Comparison of ENCODE assay signal across 8 cellular contexts in genomic region chr11:33869511-33870422, GRCh38. TPM values are rescaled to one million over a fixed set of nuclear protein-coding genes. Genes with fewer than 3 reads are reported as not detected.
DNase-seq lines count a peak whose midpoint lies in the region; ATAC-seq, FAIRE-seq and TF ChIP-seq lines count a peak whose summit lies in the region.

No MANE protein-coding gene starts in this region.

- H3K27ac Mint-ChIP-seq in endodermal cell: no peak overlapping the region

- peak; percentile 29 for FAIRE-seq in GM18507 (lab: Jason Lieb, UNC)

- H3K9me3 ChIP-seq in Karpas-422 (ENCODE audit: low read length) (no peaks in the 10 kb centered on the region), endodermal cell (ENCODE audit: control insufficient read depth, low read length) (no peaks in the 10 kb centered on the region), mesodermal cell (ENCODE audit: control insufficient read depth, low read length) (no peaks in the 10 kb centered on the region), tibial artery (no peaks in the 10 kb centered on the region)

- H3K79me2 ChIP-seq in Karpas-422 (ENCODE audit: low read length): no peaks in the 10 kb centered on the region

- H3K27ac ChIP-seq in Karpas-422 (ENCODE audit: low read length) (no peak overlapping the region), endodermal cell (ENCODE audit: low read depth, low read length) (no peak overlapping the region), mesodermal cell (ENCODE audit: low read depth, low read length, severe bottlenecking) (peak overlapping the region; percentile 54), tibial artery (peak overlapping the region; percentile 21 to 30)

- H2AFZ ChIP-seq in Karpas-422 (ENCODE audit: low read length): peak overlapping the region; percentile 60; the same call in 1 of the 2 replicates

- peaks cover 35% of the 10 kb centered on the region for H3K4me1 ChIP-seq in Karpas-422 (ENCODE audit: low read length)
- H3K4me1 ChIP-seq in endodermal cell (ENCODE audit: control insufficient read depth, insufficient read depth, low read length): no peaks in the 10 kb centered on the region
- H3K4me1 ChIP-seq in mesodermal cell (ENCODE audit: control insufficient read depth, insufficient read depth, low read length, poor library complexity, severe bottlenecking): peaks cover 12% of the 10 kb centered on the region
- H3K4me1 ChIP-seq in tibial artery: peaks cover 0 to 22% (median 14%) of the 10 kb centered on the region in 4 donors

- peak overlapping the region; percentile 73 for H3K4me3 Mint-ChIP-seq in endodermal cell

- H3K36me3 Mint-ChIP-seq in endodermal cell (ENCODE audit: low read depth): no peaks in the 10 kb centered on the region

- peak; percentile 61 for ATAC-seq in SK-N-SH treated with all-trans-retinoic acid at 6 μM for 48 hours

- H3K9me2 ChIP-seq in Karpas-422 (replicated peaks; ENCODE audit: insufficient read depth, low read length): no peaks in the 10 kb centered on the region

- peak overlapping the region; percentile 79 for H3K4me2 ChIP-seq in Karpas-422 (ENCODE audit: low read depth, low read length, poor library complexity, severe bottlenecking)

- intact Hi-C loops in tibial artery (cut with DNase I; ENCODE audit: low total_unique reads): no loop called here

- H3K4me3 ChIP-seq in Karpas-422 (ENCODE audit: low read length) (peak overlapping the region; percentile 62), endodermal cell (ENCODE audit: low read length) (peak overlapping the region; percentile 82), mesodermal cell (ENCODE audit: extremely low read depth, insufficient read depth, low read length, poor library complexity, severe bottlenecking) (peak overlapping the region; percentile 75), tibial artery (peak overlapping the region; percentile 52 to 63)

- H3K27me3 ChIP-seq in Karpas-422 (ENCODE audit: low read length) (no peaks in the 10 kb centered on the region; the same call in 1 of the 2 replicates), endodermal cell (ENCODE audit: control insufficient read depth, insufficient read depth, low read length, poor library complexity, severe bottlenecking) (peaks cover 89% of the 10 kb centered on the region), tibial artery (peaks cover 0 to 50% of the 10 kb centered on the region in 2 donors)

- peaks cover 6% of the 10 kb centered on the region for H3K4me1 Mint-ChIP-seq in endodermal cell

- WGBS in endodermal cell (ENCODE audit: insufficient coverage in 1 of 2, insufficient read length in 1 of 2), 2 experiments: 0% methylated on average over 22 to 81 of the region's 81 CpGs
- WGBS in mesodermal cell (ENCODE audit: insufficient coverage in 2 of 2), 2 experiments: 0% methylated on average over 34 to 61 of the region's 81 CpGs

- peaks cover 67% of the 10 kb centered on the region for H3K27me3 Mint-ChIP-seq in endodermal cell (ENCODE audit: insufficient read depth)

- no peaks in the 10 kb centered on the region for H3K36me3 ChIP-seq in Karpas-422 (ENCODE audit: insufficient read depth, low read length)
- no peaks in the 10 kb centered on the region for H3K36me3 ChIP-seq in endodermal cell (ENCODE audit: control insufficient read depth, insufficient read depth, low read length)
- peaks cover 25% of the 10 kb centered on the region for H3K36me3 ChIP-seq in mesodermal cell (ENCODE audit: control insufficient read depth, insufficient read depth, low read length)
- H3K36me3 ChIP-seq in tibial artery: no peaks in the 10 kb centered on the region

- peaks cover 9% of the 10 kb centered on the region for H4K20me1 ChIP-seq in Karpas-422 (ENCODE audit: insufficient read depth, low read depth, low read length)

- peak overlapping the region; percentile 40 for H3K9ac ChIP-seq in Karpas-422 (ENCODE audit: low read length)
- no peak overlapping the region for H3K9ac ChIP-seq in endodermal cell (ENCODE audit: extremely low read depth, low read length, poor library complexity, severe bottlenecking)

- no peak for TF ChIP-seq CTCF in endodermal cell (conservative IDR thresholded peaks at IDR 0.05)
- TF ChIP-seq CTCF in tibial artery (IDR thresholded peaks at IDR 0.05): no peak

- DNase-seq in AG20443 (ENCODE audit: low spot score) (peak; percentile 68), GM18507 (ENCODE audit: extremely low spot score, insufficient read length, low read depth) (peak; percentile 14), Karpas-422 (peak; percentile 72), endodermal cell (peak; percentile 82), tibial artery (peak; percentile 43 to 77), dedifferentiated amniotic fluid mesenchymal stem cell (ENCODE audit: extremely low spot score) (no peak)

- no peaks in the 10 kb centered on the region for H3K9me3 Mint-ChIP-seq in endodermal cell

TF ChIP-seq in SK-N-SH treated with all-trans-retinoic acid at 6 μM for 48 hours, 23 proteins besides CTCF, POLR2A, EP300 and RAD21 (continues in another document):
- TF ChIP-seq POU6F1 (CRISPR knock-in tag; IDR thresholded peaks at IDR 0.05; ENCODE audit: borderline replicate concordance, low read depth) (no peak), TOX (CRISPR knock-in tag; IDR thresholded peaks at IDR 0.05; ENCODE audit: borderline replicate concordance) (no peak), PATZ1 (CRISPR knock-in tag; IDR thresholded peaks at IDR 0.05; ENCODE audit: borderline replicate concordance) (no peak), RARB (CRISPR knock-in tag; IDR thresholded peaks at IDR 0.05) (no peak), ZC3H10 (CRISPR knock-in tag; IDR thresholded peaks at IDR 0.05) (no peak), ZNF565 (CRISPR knock-in tag; conservative IDR thresholded peaks at IDR 0.05; ENCODE audit: low read depth) (no peak), SNAI2 (CRISPR knock-in tag; IDR thresholded peaks at IDR 0.05) (no peak), GLIS3 (CRISPR knock-in tag; IDR thresholded peaks at IDR 0.05) (no peak), ZNF8 (CRISPR knock-in tag; IDR thresholded peaks at IDR 0.05) (no peak), ARNTL (CRISPR knock-in tag; IDR thresholded peaks at IDR 0.05; ENCODE audit: borderline replicate concordance, low read depth) (no peak), ISL1 (CRISPR knock-in tag; IDR thresholded peaks at IDR 0.05) (no peak), ESRRG (CRISPR knock-in tag; IDR thresholded peaks at IDR 0.05) (no peak), ZNF70 (CRISPR knock-in tag; IDR thresholded peaks at IDR 0.05) (no peak), TSHZ2 (CRISPR knock-in tag; IDR thresholded peaks at IDR 0.05) (no peak)

RNA-seq across cellular contexts. Expression of gene LMO2, which starts 22.1 kb away (rescaled TPM):
- total RNA-seq in Karpas-422 (2014; rRNA removed; shearing (Covaris generic); ENCODE audit: low replicate concordance): 0.34 and 0.47 TPM in 2 replicates
- total RNA-seq in endodermal cell: 1 to 10 TPM; 1.1 to 1.2 TPM
- 5.7 TPM for polyA plus RNA-seq in endodermal cell (2013, experiment 1 of 2)
- polyA plus RNA-seq in endodermal cell (2013, experiment 2 of 2): 8.5 TPM
- 149 TPM for polyA plus RNA-seq in mesodermal cell (2013, experiment 1 of 2)
- 134 TPM for polyA plus RNA-seq in mesodermal cell (2013, experiment 2 of 2)

Comparison
In these comparisons a context has a peak if more than half of its experiments do, and no peak if none do; other contexts are left out.
1. H3K27ac ChIP-seq: peak in mesodermal cell (single experiment) and tibial artery (2 of 2); none in Karpas-422 (single experiment) and endodermal cell (single experiment).
2. Peak in every context shown above with its lines, with median percentiles within 50 percentile points of each other: H3K4me3 ChIP-seq.